In the genomic region with DNA sequence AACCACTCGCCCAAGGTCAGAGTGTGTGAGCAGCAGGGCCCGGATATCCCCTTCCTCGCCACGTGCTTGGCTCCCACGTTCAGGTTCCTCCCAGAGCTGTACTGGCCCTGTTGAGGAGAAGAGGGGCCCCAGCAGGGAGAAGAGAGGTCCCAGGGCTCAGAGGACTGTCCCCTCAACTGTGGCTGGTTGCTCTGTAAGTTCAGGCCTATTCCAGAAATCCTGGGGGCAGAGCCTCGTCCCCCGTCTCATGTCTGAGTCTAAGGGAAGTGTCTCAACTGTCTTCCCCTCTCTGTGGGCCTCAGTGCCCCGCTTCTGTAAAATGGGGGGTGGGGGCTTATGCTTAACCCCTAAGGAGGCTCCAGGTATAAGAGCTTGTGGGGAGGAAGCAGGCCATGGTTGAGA, we compare ENCODE assay signal across 1 cellular context.
TF ChIP-seq lines count a peak whose summit lies in the region.

No MANE protein-coding gene starts in this region.

TF ChIP-seq in GM23338, 12 proteins besides CTCF, POLR2A, EP300 and RAD21 (continued from another document):
- TF ChIP-seq, protein P1, sequence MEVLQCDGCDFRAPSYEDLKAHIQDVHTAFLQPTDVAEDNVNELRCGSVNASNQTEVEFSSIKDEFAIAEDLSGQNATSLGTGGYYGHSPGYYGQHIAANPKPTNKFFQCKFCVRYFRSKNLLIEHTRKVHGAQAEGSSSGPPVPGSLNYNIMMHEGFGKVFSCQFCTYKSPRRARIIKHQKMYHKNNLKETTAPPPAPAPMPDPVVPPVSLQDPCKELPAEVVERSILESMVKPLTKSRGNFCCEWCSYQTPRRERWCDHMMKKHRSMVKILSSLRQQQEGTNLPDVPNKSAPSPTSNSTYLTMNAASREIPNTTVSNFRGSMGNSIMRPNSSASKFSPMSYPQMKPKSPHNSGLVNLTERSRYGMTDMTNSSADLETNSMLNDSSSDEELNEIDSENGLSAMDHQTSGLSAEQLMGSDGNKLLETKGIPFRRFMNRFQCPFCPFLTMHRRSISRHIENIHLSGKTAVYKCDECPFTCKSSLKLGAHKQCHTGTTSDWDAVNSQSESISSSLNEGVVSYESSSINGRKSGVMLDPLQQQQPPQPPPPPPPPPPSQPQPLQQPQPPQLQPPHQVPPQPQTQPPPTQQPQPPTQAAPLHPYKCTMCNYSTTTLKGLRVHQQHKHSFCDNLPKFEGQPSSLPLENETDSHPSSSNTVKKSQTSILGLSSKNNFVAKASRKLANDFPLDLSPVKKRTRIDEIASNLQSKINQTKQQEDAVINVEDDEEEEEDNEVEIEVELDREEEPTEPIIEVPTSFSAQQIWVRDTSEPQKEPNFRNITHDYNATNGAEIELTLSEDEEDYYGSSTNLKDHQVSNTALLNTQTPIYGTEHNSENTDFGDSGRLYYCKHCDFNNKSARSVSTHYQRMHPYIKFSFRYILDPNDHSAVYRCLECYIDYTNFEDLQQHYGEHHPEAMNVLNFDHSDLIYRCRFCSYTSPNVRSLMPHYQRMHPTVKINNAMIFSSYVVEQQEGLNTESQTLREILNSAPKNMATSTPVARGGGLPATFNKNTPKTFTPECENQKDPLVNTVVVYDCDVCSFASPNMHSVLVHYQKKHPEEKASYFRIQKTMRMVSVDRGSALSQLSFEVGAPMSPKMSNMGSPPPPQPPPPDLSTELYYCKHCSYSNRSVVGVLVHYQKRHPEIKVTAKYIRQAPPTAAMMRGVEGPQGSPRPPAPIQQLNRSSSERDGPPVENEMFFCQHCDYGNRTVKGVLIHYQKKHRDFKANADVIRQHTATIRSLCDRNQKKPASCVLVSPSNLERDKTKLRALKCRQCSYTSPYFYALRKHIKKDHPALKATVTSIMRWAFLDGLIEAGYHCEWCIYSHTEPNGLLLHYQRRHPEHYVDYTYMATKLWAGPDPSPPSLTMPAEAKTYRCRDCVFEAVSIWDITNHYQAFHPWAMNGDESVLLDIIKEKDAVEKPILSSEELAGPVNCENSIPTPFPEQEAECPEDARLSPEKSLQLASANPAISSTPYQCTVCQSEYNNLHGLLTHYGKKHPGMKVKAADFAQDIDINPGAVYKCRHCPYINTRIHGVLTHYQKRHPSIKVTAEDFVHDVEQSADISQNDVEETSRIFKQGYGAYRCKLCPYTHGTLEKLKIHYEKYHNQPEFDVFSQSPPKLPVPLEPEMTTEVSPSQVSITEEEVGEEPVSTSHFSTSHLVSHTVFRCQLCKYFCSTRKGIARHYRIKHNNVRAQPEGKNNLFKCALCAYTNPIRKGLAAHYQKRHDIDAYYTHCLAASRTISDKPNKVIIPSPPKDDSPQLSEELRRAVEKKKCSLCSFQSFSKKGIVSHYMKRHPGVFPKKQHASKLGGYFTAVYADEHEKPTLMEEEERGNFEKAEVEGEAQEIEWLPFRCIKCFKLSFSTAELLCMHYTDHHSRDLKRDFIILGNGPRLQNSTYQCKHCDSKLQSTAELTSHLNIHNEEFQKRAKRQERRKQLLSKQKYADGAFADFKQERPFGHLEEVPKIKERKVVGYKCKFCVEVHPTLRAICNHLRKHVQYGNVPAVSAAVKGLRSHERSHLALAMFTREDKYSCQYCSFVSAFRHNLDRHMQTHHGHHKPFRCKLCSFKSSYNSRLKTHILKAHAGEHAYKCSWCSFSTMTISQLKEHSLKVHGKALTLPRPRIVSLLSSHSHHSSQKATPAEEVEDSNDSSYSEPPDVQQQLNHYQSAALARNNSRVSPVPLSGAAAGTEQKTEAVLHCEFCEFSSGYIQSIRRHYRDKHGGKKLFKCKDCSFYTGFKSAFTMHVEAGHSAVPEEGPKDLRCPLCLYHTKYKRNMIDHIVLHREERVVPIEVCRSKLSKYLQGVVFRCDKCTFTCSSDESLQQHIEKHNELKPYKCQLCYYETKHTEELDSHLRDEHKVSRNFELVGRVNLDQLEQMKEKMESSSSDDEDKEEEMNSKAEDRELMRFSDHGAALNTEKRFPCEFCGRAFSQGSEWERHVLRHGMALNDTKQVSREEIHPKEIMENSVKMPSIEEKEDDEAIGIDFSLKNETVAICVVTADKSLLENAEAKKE (CRISPR knock-in tag; IDR thresholded peaks at IDR 0.05): no peak
- TF ChIP-seq ZNF331 (CRISPR knock-in tag; IDR thresholded peaks at IDR 0.05; ENCODE audit: low read depth) (no peak), POLR2AphosphoS5 (IDR thresholded peaks at IDR 0.05; ENCODE audit: low read depth) (no peak), STAT1 (IDR thresholded peaks at IDR 0.05; ENCODE audit: unreplicated experiment) (no peak), JUNB (IDR thresholded peaks at IDR 0.05; ENCODE audit: unreplicated experiment) (no peak), EZH2phosphoT487 (IDR thresholded peaks at IDR 0.05; ENCODE audit: unreplicated experiment) (no peak), CREB1 (CRISPR knock-in tag; IDR thresholded peaks at IDR 0.05; ENCODE audit: low read depth) (no peak)
- TF ChIP-seq, protein P2, sequence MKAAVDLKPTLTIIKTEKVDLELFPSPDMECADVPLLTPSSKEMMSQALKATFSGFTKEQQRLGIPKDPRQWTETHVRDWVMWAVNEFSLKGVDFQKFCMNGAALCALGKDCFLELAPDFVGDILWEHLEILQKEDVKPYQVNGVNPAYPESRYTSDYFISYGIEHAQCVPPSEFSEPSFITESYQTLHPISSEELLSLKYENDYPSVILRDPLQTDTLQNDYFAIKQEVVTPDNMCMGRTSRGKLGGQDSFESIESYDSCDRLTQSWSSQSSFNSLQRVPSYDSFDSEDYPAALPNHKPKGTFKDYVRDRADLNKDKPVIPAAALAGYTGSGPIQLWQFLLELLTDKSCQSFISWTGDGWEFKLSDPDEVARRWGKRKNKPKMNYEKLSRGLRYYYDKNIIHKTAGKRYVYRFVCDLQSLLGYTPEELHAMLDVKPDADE (IDR thresholded peaks at IDR 0.05): no peak
